ENCODE assay signal across 17 cellular contexts in the genomic region with DNA sequence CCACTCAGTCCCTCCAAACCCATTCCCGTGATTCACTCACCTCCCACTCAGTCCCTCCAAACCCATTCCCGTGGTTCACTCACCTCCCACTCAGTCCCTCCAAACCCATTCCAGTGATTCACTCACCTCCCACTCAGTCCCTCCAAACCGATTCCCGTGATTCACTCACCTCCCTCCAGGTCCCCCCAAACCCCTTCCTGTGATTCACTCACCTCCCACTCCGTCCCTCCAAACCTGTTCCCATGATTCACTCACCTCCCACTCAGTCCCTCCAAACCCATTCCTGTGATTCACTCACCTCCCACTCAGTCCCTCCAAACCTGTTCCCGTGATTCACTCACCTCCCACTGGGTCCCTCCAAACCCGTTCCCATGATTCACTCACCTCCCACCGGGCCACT.
"Had no signal": no experiment of that assay in that cellular context is flagged by ENCODE, and none has a peak within 500 bp of the region (broad histone marks: within the 10 kb centered on the region; RNA-seq: fewer than 3 reads in every experiment).

No MANE protein-coding gene starts in this region.

- H3K36me3 ChIP-seq: heart left ventricle, right atrium auricular region, sigmoid colon, thyroid gland had no signal

- H3K27me3 ChIP-seq: foreskin keratinocyte, right atrium auricular region, thyroid gland had no signal

- H3K4me3 Mint-ChIP-seq: dendritic cell treated with granulocyte-macrophage colony-stimulating factor and Interleukin-4, amounts not matched to agents 40 ng/mL and 50 ng/mL, for 4 days; effector memory CD8-positive, alpha-beta T cell; memory B cell; mesothelial cell of epicardium; natural killer cell; neural crest cell; type B pancreatic cell had no signal

- H3K27ac ChIP-seq: foreskin keratinocyte, heart left ventricle, right atrium auricular region, sigmoid colon, skin epidermis, thyroid gland had no signal

- H3K4me1 Mint-ChIP-seq: memory B cell, mesothelial cell of epicardium, natural killer cell had no signal

- DNase-seq: effector memory CD8-positive, alpha-beta T cell; foreskin keratinocyte; heart left ventricle; hippocampal formation; natural killer cell; sigmoid colon; stimulated activated CD4-positive, alpha-beta T cell treated with anti-CD3 and anti-CD28 coated beads, Interleukin-12 subunit alpha, Interleukin-12 subunit beta, amount 100 ng/mL, for 4 hours; stimulated activated naive CD4-positive, alpha-beta T cell treated with Interleukin-2 at 50 U/mL for 16 hours; thyroid gland had no signal

- H3K27ac Mint-ChIP-seq: dendritic cell treated with granulocyte-macrophage colony-stimulating factor and Interleukin-4, amounts not matched to agents 40 ng/mL and 50 ng/mL, for 4 days; effector memory CD8-positive, alpha-beta T cell; memory B cell; mesothelial cell of epicardium; natural killer cell; type B pancreatic cell had no signal

- H3K36me3 Mint-ChIP-seq: mesothelial cell of epicardium, natural killer cell, type B pancreatic cell had no signal

- H3K9me3 Mint-ChIP-seq: dendritic cell treated with granulocyte-macrophage colony-stimulating factor and Interleukin-4, amounts not matched to agents 40 ng/mL and 50 ng/mL, for 4 days; natural killer cell; neural crest cell; type B pancreatic cell had no signal

- H3K9me3 ChIP-seq: heart left ventricle, right atrium auricular region, sigmoid colon, thyroid gland had no signal

- H3K27me3 Mint-ChIP-seq: dendritic cell treated with granulocyte-macrophage colony-stimulating factor and Interleukin-4, amounts not matched to agents 40 ng/mL and 50 ng/mL, for 4 days had no signal

- ATAC-seq: effector memory CD8-positive, alpha-beta T cell; foreskin keratinocyte; heart left ventricle; left lobe of liver; natural killer cell had no signal

- H3K4me1 ChIP-seq: foreskin keratinocyte, sigmoid colon, thyroid gland had no signal

- H3K4me3 ChIP-seq: heart left ventricle, right atrium auricular region, sigmoid colon, skin epidermis, thyroid gland had no signal
